ENCODE assay signal across 9 cellular contexts in genomic region chr2:120520929-120521912, GRCh38.
A peak's percentile ranks its signal among the peaks of the same experiment; 100 is the strongest.
DNase-seq lines count a peak whose midpoint lies in the region; ATAC-seq lines count a peak whose summit lies in the region.
"Had no signal": no experiment of that assay in that cellular context is flagged by ENCODE, and none has a peak within 500 bp of the region (broad histone marks: within the 10 kb centered on the region; RNA-seq: fewer than 3 reads in every experiment).

No MANE protein-coding gene starts in this region.

- H3K27ac Mint-ChIP-seq in activated CD8-positive, alpha-beta memory T cell treated with anti-CD3 and anti-CD28 coated beads, Interleukin-2, amount 10 ng/mL, durations not matched to agents 7 days and 5 days: no peak overlapping the region

- peak; percentile 6 to 47 (median 17) for DNase-seq in stimulated activated CD4-positive, alpha-beta T cell treated with anti-CD3 and anti-CD28 coated beads, Interleukin-12 subunit alpha, Interleukin-12 subunit beta, amount 100 ng/mL, for 48 hours (ENCODE audit: low read depth in 2 of 3, low spot score in 1 of 3)
- no peak for DNase-seq in stimulated activated CD4-positive, alpha-beta T cell treated with anti-CD3 and anti-CD28 coated beads, Interleukin-4, amount 100 ng/mL, for 1 hour
- DNase-seq in NCI-H1048 (lab: John Stamatoyannopoulos, UW) (peak; percentile 20), left ventricle myocardium superior (no peak), cerebellum (ENCODE audit: low spot score) (no peak)
- DNase-seq in activated CD8-positive, alpha-beta memory T cell treated with anti-CD3 and anti-CD28 coated beads, Interleukin-2, amount 10 ng/mL, durations not matched to agents 7 days and 5 days: peak; percentile 47
- DNase-seq in stimulated activated naive CD8-positive, alpha-beta T cell treated with anti-CD3 and anti-CD28 coated beads, Interleukin-15, Interleukin-2, amounts not matched to agents 100 U/mL and 50 U/mL, for 24 hours: peak; percentile 44

- no peaks in the 10 kb centered on the region for H3K4me1 Mint-ChIP-seq in activated CD8-positive, alpha-beta memory T cell treated with anti-CD3 and anti-CD28 coated beads, Interleukin-2, amount 10 ng/mL, durations not matched to agents 7 days and 5 days
- H3K4me1 Mint-ChIP-seq: central memory CD8-positive, alpha-beta T cell had no signal

- H3K9me3 Mint-ChIP-seq in activated CD8-positive, alpha-beta memory T cell treated with anti-CD3 and anti-CD28 coated beads, Interleukin-2, amount 10 ng/mL, durations not matched to agents 7 days and 5 days (ENCODE audit: low read depth): no peaks in the 10 kb centered on the region
- H3K9me3 Mint-ChIP-seq: central memory CD8-positive, alpha-beta T cell had no signal

- peaks cover 9% of the 10 kb centered on the region for H3K27me3 Mint-ChIP-seq in activated CD8-positive, alpha-beta memory T cell treated with anti-CD3 and anti-CD28 coated beads, Interleukin-2, amount 10 ng/mL, durations not matched to agents 7 days and 5 days

- intact Hi-C loops in left ventricle myocardium superior (cut with micrococcal nuclease): no loop called here

- CTCF ChIA-PET in activated CD8-positive, alpha-beta memory T cell treated with anti-CD3 and anti-CD28 coated beads, Interleukin-2, amount 10 ng/mL, durations not matched to agents 7 days and 5 days (lab: Charles Lee): no interaction called here

- no peaks in the 10 kb centered on the region for H3K36me3 Mint-ChIP-seq in activated CD8-positive, alpha-beta memory T cell treated with anti-CD3 and anti-CD28 coated beads, Interleukin-2, amount 10 ng/mL, durations not matched to agents 7 days and 5 days

- no peak for ATAC-seq in activated CD8-positive, alpha-beta memory T cell treated with anti-CD3 and anti-CD28 coated beads, Interleukin-2, amount 10 ng/mL, durations not matched to agents 7 days and 5 days
- peak; percentile 27 for ATAC-seq in left ventricle myocardium superior
- no peak for ATAC-seq in stimulated activated naive CD8-positive, alpha-beta T cell treated with anti-CD3 and anti-CD28 coated beads, Interleukin-15, Interleukin-2, amounts not matched to agents 100 U/mL and 50 U/mL, for 24 hours
- no peak for ATAC-seq in HG03520 (IDR thresholded peaks at IDR 0.05; ENCODE audit: unreplicated experiment)

- H3K4me3 Mint-ChIP-seq in activated CD8-positive, alpha-beta memory T cell treated with anti-CD3 and anti-CD28 coated beads, Interleukin-2, amount 10 ng/mL, durations not matched to agents 7 days and 5 days: no peak overlapping the region
- H3K4me3 Mint-ChIP-seq: central memory CD8-positive, alpha-beta T cell had no signal

Comparison
In these comparisons a context has a peak if more than half of its experiments do, and no peak if none do; other contexts are left out.
1. DNase-seq: peak in stimulated activated CD4-positive, alpha-beta T cell treated with anti-CD3 and anti-CD28 coated beads, Interleukin-12 subunit alpha, Interleukin-12 subunit beta, amount 100 ng/mL, for 48 hours (3 of 3), NCI-H1048 (single experiment), activated CD8-positive, alpha-beta memory T cell treated with anti-CD3 and anti-CD28 coated beads, Interleukin-2, amount 10 ng/mL, durations not matched to agents 7 days and 5 days (single experiment) and stimulated activated naive CD8-positive, alpha-beta T cell treated with anti-CD3 and anti-CD28 coated beads, Interleukin-15, Interleukin-2, amounts not matched to agents 100 U/mL and 50 U/mL, for 24 hours (single experiment); none in stimulated activated CD4-positive, alpha-beta T cell treated with anti-CD3 and anti-CD28 coated beads, Interleukin-4, amount 100 ng/mL, for 1 hour (single experiment), left ventricle myocardium superior (single experiment) and cerebellum (single experiment).